24 cellular contexts compared by ENCODE assay signal in genomic region chr15:92143765-92144164, GRCh38.
A peak's percentile ranks its signal among the peaks of the same experiment; 100 is the strongest.
DNase-seq lines count a peak whose midpoint lies in the region; ATAC-seq, FAIRE-seq and TF ChIP-seq lines count a peak whose summit lies in the region.
"Had no signal": no experiment of that assay in that cellular context is flagged by ENCODE, and none has a peak within 500 bp of the region (broad histone marks: within the 10 kb centered on the region; RNA-seq: fewer than 3 reads in every experiment).

No MANE protein-coding gene starts in this region.

- H4K20me1 ChIP-seq in Karpas-422 (ENCODE audit: insufficient read depth, low read depth, low read length) (no peaks in the 10 kb centered on the region), H1 (replicated peaks in 1 of 2; ENCODE audit: control insufficient read depth in 1 of 2, insufficient read depth in 2 of 2, low read length in 2 of 2) (no peaks in the 10 kb centered on the region)

- no peak for TF ChIP-seq EP300 in H1 (IDR thresholded peaks at IDR 0.05; ENCODE audit: borderline replicate concordance in 1 of 2, low read depth in 2 of 2, low read length in 2 of 2)

- H2BK120ac ChIP-seq in H1 (replicated peaks; ENCODE audit: low read depth, low read length) = no peak overlapping the region

- H3K79me2 ChIP-seq in Karpas-422 (ENCODE audit: low read length) (peaks cover 31% of the 10 kb centered on the region), H1 (ENCODE audit: control insufficient read depth in 1 of 2, insufficient read depth in 2 of 2, low read length in 2 of 2) (no peaks in the 10 kb centered on the region)

- no peak overlapping the region for H3K4me3 ChIP-seq in left ventricle myocardium inferior
- H3K4me3 ChIP-seq in Karpas-422 (ENCODE audit: low read length) = peak overlapping the region; percentile 54
- H3K4me3 ChIP-seq in H1 (ENCODE audit: extremely low read depth in 1 of 4, insufficient read depth in 2 of 4, low read depth in 3 of 4, low read length in 4 of 4) = no peak overlapping the region
- H3K4me3 ChIP-seq: A549, HAP-1, PC-9 had no signal

- DNase-seq in left ventricle myocardium inferior (no peak), Right ventricle myocardium inferior (ENCODE audit: missing footprints) (no peak), Karpas-422 (peak; percentile 56), H1 (ENCODE audit: low read depth in 1 of 2, low spot score in 2 of 2) (no peak), activated T-cell treated with anti-CD3 and anti-CD28 coated beads for 4 hours (no peak), AG20443 (ENCODE audit: low spot score) (no peak)
- DNase-seq: CD8-positive, alpha-beta memory T cell; DMS79 treated with DMSO at 0.1 percent for 48 hours; GF-D8; NCI-H1105; NCI-H1436 treated with DMSO at 0.1 percent for 48 hours; NCI-H187 treated with DMSO at 0.1 percent for 48 hours; NCI-H446; NCI-H524 treated with DMSO at 0.1 percent for 48 hours; NCI-H774; NK-92 treated with Interleukin-12 subunit alpha and Interleukin-12 subunit beta, amount 100 ng/mL, for 24 hours; PC-9; SHP77; T-cell had no signal

- no peaks in the 10 kb centered on the region for H3K9me2 ChIP-seq in Karpas-422 (replicated peaks; ENCODE audit: insufficient read depth, low read length)

- H2BK20ac ChIP-seq in H1 (ENCODE audit: low read length) = no peak overlapping the region

- no peak for TF ChIP-seq RAD21 in H1 (IDR thresholded peaks at IDR 0.05 in 1 of 2, conservative IDR thresholded peaks at IDR 0.05 in 1 of 2; ENCODE audit: low read depth in 2 of 2, low read length in 2 of 2)

- H3K14ac ChIP-seq in H1 (ENCODE audit: insufficient read length) = no peak overlapping the region

- H2AK5ac ChIP-seq in H1 (ENCODE audit: low read depth, low read length) = peak overlapping the region; percentile 65; the same call in 1 of the 2 replicates

- peak overlapping the region; percentile 43; the same call in 1 of the 2 replicates for H2BK12ac ChIP-seq in H1 (ENCODE audit: low read depth, low read length)

- H3K4me1 ChIP-seq in left ventricle myocardium inferior (peaks cover 23% of the 10 kb centered on the region), Karpas-422 (ENCODE audit: low read length) (peaks cover 52% of the 10 kb centered on the region), H1 (replicated peaks in 1 of 4; ENCODE audit: control insufficient read depth in 3 of 4, insufficient read depth in 4 of 4, low read length in 3 of 4) (peaks cover 0 to 11% (median 1%) of the 10 kb centered on the region in 4 experiments; a peak in 4 of 7 replicates)
- H3K4me1 ChIP-seq: A549, HAP-1 had no signal

- H4K5ac ChIP-seq in H1 (ENCODE audit: insufficient read length, low read depth, low read length) = no peak overlapping the region

- H3K9ac ChIP-seq in Karpas-422 (ENCODE audit: low read length) = peak overlapping the region; percentile 56
- H3K9ac ChIP-seq in H1 (replicated peaks in 1 of 4; ENCODE audit: extremely low read depth in 1 of 4, low read depth in 3 of 4, low read length in 3 of 4) = no peak overlapping the region

- no peaks in the 10 kb centered on the region for H3K23me2 ChIP-seq in H1 (ENCODE audit: low read depth, low read length)

- FAIRE-seq in H1 (lab: Jason Lieb, UNC) = no peak
- FAIRE-seq: A549, GM12891 had no signal

- POLR2A ChIA-PET in H1 (lab: Charles Lee; ENCODE audit: partially characterized antibody) = no interaction called here

- H3K4me2 ChIP-seq in Karpas-422 (ENCODE audit: low read depth, low read length, poor library complexity, severe bottlenecking) = peak overlapping the region; percentile 84
- no peak overlapping the region for H3K4me2 ChIP-seq in H1 (ENCODE audit: insufficient read depth in 1 of 2, low read depth in 2 of 2, low read length in 2 of 2)
- H3K4me2 ChIP-seq: A549, PC-9 had no signal

- H3K27me3 ChIP-seq in left ventricle myocardium inferior (ENCODE audit: low read depth) (no peaks in the 10 kb centered on the region), Karpas-422 (ENCODE audit: low read length) (no peaks in the 10 kb centered on the region), H1 (replicated peaks in 1 of 4; ENCODE audit: control insufficient read depth in 3 of 4, extremely low read depth in 1 of 4, insufficient read depth in 3 of 4, low read length in 3 of 4) (no peaks in the 10 kb centered on the region)

- no peak overlapping the region for H3K56ac ChIP-seq in H1 (replicated peaks; ENCODE audit: insufficient read length, low read depth, low read length)

- WGBS in H1 (ENCODE audit: extremely low coverage in 1 of 2, insufficient coverage in 1 of 2, insufficient read length in 1 of 2, insufficient replicate concordance in 2 of 2, low coverage in 1 of 2, low lambda C conversion rate in 2 of 2, missing lambda C conversion rate in 1 of 2), 2 experiments = 89% methylated on average over 16 of the region's 16 CpGs; no CpG with 5 or more reads in 1 of the 2 experiments

- TF ChIP-seq CTCF in left ventricle myocardium inferior (IDR thresholded peaks at IDR 0.05; ENCODE audit: borderline replicate concordance) (no peak), H1 (IDR thresholded peaks at IDR 0.05; ENCODE audit: control extremely low read depth in 1 of 3, insufficient read depth in 1 of 3, low read depth in 1 of 3, low read length in 3 of 3) (peak in 2 of 3 experiments; percentile 18 to 28; a peak in 3 of 4 replicates)

- no peak for ATAC-seq in Right ventricle myocardium inferior
- no peak for ATAC-seq in GM19467 (IDR thresholded peaks at IDR 0.05; ENCODE audit: unreplicated experiment)
- no peak for ATAC-seq in GM21367 (IDR thresholded peaks at IDR 0.05; ENCODE audit: unreplicated experiment)
- ATAC-seq: T-cell had no signal

- CTCF ChIA-PET in H1 (lab: Charles Lee; ENCODE audit: partially characterized antibody) = interaction anchor here (0.8 to 4.0 kb wide), 5 partner anchors 19 to 52 kb away, joined by 3 to 17 read pairs (median 4); no protein-coding TSS in a partner anchor

- H3K79me1 ChIP-seq in H1 (ENCODE audit: low read depth, low read length) = 0 out of 2 replicates have a peak, but pooled peaks cover 2% of the 10 kb centered on the region

- H3K36me3 ChIP-seq in left ventricle myocardium inferior (peaks cover 21% of the 10 kb centered on the region), Karpas-422 (ENCODE audit: insufficient read depth, low read length) (peaks cover under 1% of the 10 kb centered on the region; the same call in 1 of the 2 replicates), H1 (ENCODE audit: control insufficient read depth in 2 of 4, insufficient read depth in 4 of 4, low read length in 3 of 4) (no peaks in the 10 kb centered on the region)
- H3K36me3 ChIP-seq: HAP-1 had no signal

- no peak for TF ChIP-seq POLR2A in H1 (IDR thresholded peaks at IDR 0.05; ENCODE audit: control extremely low read depth in 1 of 2, low read depth in 2 of 2, low read length in 2 of 2)

- H3K4ac ChIP-seq in H1 (replicated peaks; ENCODE audit: insufficient read length, low read depth, low read length) = no peak overlapping the region

- intact Hi-C loops in left ventricle myocardium inferior (cut with micrococcal nuclease) (no loop called here), Right ventricle myocardium inferior (cut with DNase I) (no loop called here)

- H4K8ac ChIP-seq in H1 (ENCODE audit: extremely low read depth, insufficient read depth, low read length) = peak overlapping the region; percentile 31; the same call in 1 of the 2 replicates

- no peak overlapping the region for H4K91ac ChIP-seq in H1 (replicated peaks; ENCODE audit: insufficient read length, low read length)

- H2BK5ac ChIP-seq in H1 (ENCODE audit: low read depth, low read length) = no peak overlapping the region; the same call in 1 of the 2 replicates

- H2BK15ac ChIP-seq in H1 (ENCODE audit: low read length) = peak overlapping the region; percentile 40; the same call in 1 of the 2 replicates

- H2AFZ ChIP-seq in Karpas-422 (ENCODE audit: low read length) (no peak overlapping the region), H1 (ENCODE audit: low read length) (no peak overlapping the region)
- H2AFZ ChIP-seq: PC-9 had no signal

- H3K18ac ChIP-seq in H1 (ENCODE audit: extremely low read depth, low read length) = no peak overlapping the region; the same call in 1 of the 2 replicates

- H3K23ac ChIP-seq in H1 (ENCODE audit: insufficient read length) = no peak overlapping the region

- H3K9me3 ChIP-seq in left ventricle myocardium inferior (replicated peaks) (no peaks in the 10 kb centered on the region), Karpas-422 (ENCODE audit: low read length) (no peaks in the 10 kb centered on the region), H1 (ENCODE audit: insufficient read depth in 2 of 2, low read depth in 1 of 2, low read length in 1 of 2) (no peaks in the 10 kb centered on the region)
- H3K9me3 ChIP-seq: A549, HAP-1 had no signal

- H3K27ac ChIP-seq in left ventricle myocardium inferior (replicated peaks) (peak overlapping the region; percentile 27), Karpas-422 (ENCODE audit: low read length) (peak overlapping the region; percentile 91), H1 (ENCODE audit: low read depth, low read length) (no peak overlapping the region)
- H3K27ac ChIP-seq: A549, PC-9 had no signal

TF ChIP-seq in H1, 55 proteins besides CTCF, POLR2A, EP300 and RAD21:
- TF ChIP-seq HDAC2 (IDR thresholded peaks at IDR 0.05; ENCODE audit: borderline replicate concordance in 1 of 2, low read depth in 2 of 2, low read length in 2 of 2) (no peak), MAFK (IDR thresholded peaks at IDR 0.05; ENCODE audit: low read depth, low read length) (no peak), YY1 (IDR thresholded peaks at IDR 0.05; ENCODE audit: low read depth, low read length) (no peak), SIN3A (conservative IDR thresholded peaks at IDR 0.05 in 1 of 2, IDR thresholded peaks at IDR 0.05 in 1 of 2; ENCODE audit: low read depth in 1 of 2, low read length in 2 of 2) (no peak), TCF12 (IDR thresholded peaks at IDR 0.05; ENCODE audit: low read depth, low read length) (no peak), NANOG (IDR thresholded peaks at IDR 0.05; ENCODE audit: insufficient read depth, low read depth, low read length, poor library complexity, severe bottlenecking) (no peak), GTF2F1 (IDR thresholded peaks at IDR 0.05; ENCODE audit: borderline replicate concordance, low read depth, low read length) (no peak)
